In the genomic region with DNA sequence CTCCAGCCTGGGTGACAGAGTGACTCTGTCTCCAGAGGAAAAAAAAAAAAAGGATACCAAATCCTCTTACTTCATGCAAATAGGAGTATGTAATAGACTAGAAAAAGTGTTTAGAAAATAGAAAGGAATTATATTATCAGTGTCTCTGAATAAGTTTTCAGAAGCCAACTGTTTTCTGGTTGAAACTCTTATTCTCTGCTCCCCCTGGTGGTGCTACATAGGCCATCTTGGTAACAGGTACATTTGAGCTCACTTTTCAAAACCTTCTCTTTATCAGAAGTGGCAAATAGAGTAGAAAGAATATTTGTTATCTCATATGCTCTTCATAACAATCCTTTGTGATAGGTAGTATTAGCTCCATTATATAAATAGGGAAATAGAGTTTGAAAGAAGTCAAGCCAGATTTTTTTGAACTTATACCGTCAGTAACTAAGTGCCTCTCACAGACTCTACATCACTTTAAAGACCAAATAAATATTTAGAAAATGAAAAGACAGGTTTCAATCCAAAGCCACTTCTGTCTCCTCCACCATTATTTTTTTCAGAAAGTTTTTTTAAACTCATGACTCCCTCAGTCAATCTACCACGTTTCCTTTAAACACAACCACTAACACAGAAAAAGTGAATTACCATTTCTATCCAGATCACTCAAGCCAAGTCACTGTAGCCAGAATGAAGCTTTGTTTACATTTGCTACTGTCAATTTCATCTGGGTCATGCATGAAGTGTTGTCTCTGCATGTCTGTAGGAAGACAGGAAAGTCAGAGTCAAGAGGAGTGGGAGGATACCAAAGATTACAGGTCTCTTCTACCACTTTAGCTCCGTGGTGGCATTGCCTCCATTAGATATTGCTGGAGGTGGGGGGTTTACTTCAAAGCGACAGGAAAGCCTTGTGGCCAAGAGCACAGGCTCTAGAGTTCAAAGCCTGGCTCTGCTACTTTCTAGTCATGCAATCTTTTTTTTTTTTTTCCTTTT, we compare ENCODE assay signal across 9 cellular contexts. TPM values are rescaled to one million over a fixed set of nuclear protein-coding genes. Genes with fewer than 3 reads are reported as not detected.
DNase-seq lines count a peak whose midpoint lies in the region; ATAC-seq and TF ChIP-seq lines count a peak whose summit lies in the region.
"Had no signal": no experiment of that assay in that cellular context is flagged by ENCODE, and none has a peak within 500 bp of the region (broad histone marks: within the 10 kb centered on the region; RNA-seq: fewer than 3 reads in every experiment).

No MANE protein-coding gene starts in this region.

- peaks cover 10% of the 10 kb centered on the region for H3K4me1 ChIP-seq in CD8-positive, alpha-beta T cell (ENCODE audit: insufficient read depth, low read length)

- H3K27ac ChIP-seq in CD8-positive, alpha-beta T cell (ENCODE audit: low read depth, low read length), result no peak overlapping the region

- H3K9me3 ChIP-seq in CD8-positive, alpha-beta T cell (ENCODE audit: low read length), result no peaks in the 10 kb centered on the region

- no peak overlapping the region for H3K4me3 ChIP-seq in CD8-positive, alpha-beta T cell (ENCODE audit: low read depth, low read length)

- CTCF ChIA-PET in CD8-positive, alpha-beta T cell (lab: Charles Lee), result interaction anchor here (0.6 to 8.5 kb wide), 38 partner anchors 7 to 486 kb away, joined by 3 to 234 read pairs (median 4); partner anchors contain the start of gene IL23R

- peak; percentile 65 for ATAC-seq in CD8-positive, alpha-beta T cell
- peak; percentile 31 for ATAC-seq in GM21390 (IDR thresholded peaks at IDR 0.05; ENCODE audit: unreplicated experiment)
- ATAC-seq in stimulated activated memory B cell treated with anti-CD40 and anti-IgM and Interleukin-4, amounts not matched to agents 10 μg/mL and 1 μg/mL and 100 μg/mL, for 72 hours, result peak; percentile 64
- ATAC-seq in omental fat pad (ENCODE audit: low FRiP score), result no peak

- H3K9me3 Mint-ChIP-seq in CD8-positive, alpha-beta T cell, result no peaks in the 10 kb centered on the region
- H3K9me3 Mint-ChIP-seq in activated T-helper 1 cell treated with anti-CD3 and anti-CD28 coated beads, Interleukin-12 subunit alpha, Interleukin-12 subunit beta, Interleukin-2, Interleukin-4 antibody, amounts not matched to agents 30 ng/mL and 10 ng/mL and 1 ng/mL, durations not matched to agents 14 hours and 24 hours and 36 hours, result no peaks in the 10 kb centered on the region
- H3K9me3 Mint-ChIP-seq in stimulated activated memory B cell treated with anti-CD40 and anti-IgM and Interleukin-4, amounts not matched to agents 10 μg/mL and 1 μg/mL and 100 μg/mL, for 72 hours, result no peaks in the 10 kb centered on the region

- peak overlapping the region; percentile 28 for H3K27ac Mint-ChIP-seq in CD8-positive, alpha-beta T cell
- peak overlapping the region; percentile 83 for H3K27ac Mint-ChIP-seq in activated T-helper 1 cell treated with anti-CD3 and anti-CD28 coated beads, Interleukin-12 subunit alpha, Interleukin-12 subunit beta, Interleukin-2, Interleukin-4 antibody, amounts not matched to agents 30 ng/mL and 10 ng/mL and 1 ng/mL, durations not matched to agents 14 hours and 24 hours and 36 hours
- H3K27ac Mint-ChIP-seq in stimulated activated memory B cell treated with anti-CD40 and anti-IgM and Interleukin-4, amounts not matched to agents 10 μg/mL and 1 μg/mL and 100 μg/mL, for 72 hours, result peak overlapping the region; percentile 12

- H3K4me1 Mint-ChIP-seq in CD8-positive, alpha-beta T cell (ENCODE audit: low read depth), result peaks cover 17% of the 10 kb centered on the region
- peaks cover 74% of the 10 kb centered on the region for H3K4me1 Mint-ChIP-seq in activated T-helper 1 cell treated with anti-CD3 and anti-CD28 coated beads, Interleukin-12 subunit alpha, Interleukin-12 subunit beta, Interleukin-2, Interleukin-4 antibody, amounts not matched to agents 30 ng/mL and 10 ng/mL and 1 ng/mL, durations not matched to agents 14 hours and 24 hours and 36 hours (ENCODE audit: low read depth)
- H3K4me1 Mint-ChIP-seq in stimulated activated memory B cell treated with anti-CD40 and anti-IgM and Interleukin-4, amounts not matched to agents 10 μg/mL and 1 μg/mL and 100 μg/mL, for 72 hours, result peaks cover 14% of the 10 kb centered on the region

- no peaks in the 10 kb centered on the region for H3K27me3 Mint-ChIP-seq in CD8-positive, alpha-beta T cell (ENCODE audit: low read depth)
- no peaks in the 10 kb centered on the region for H3K27me3 Mint-ChIP-seq in activated T-helper 1 cell treated with anti-CD3 and anti-CD28 coated beads, Interleukin-12 subunit alpha, Interleukin-12 subunit beta, Interleukin-2, Interleukin-4 antibody, amounts not matched to agents 30 ng/mL and 10 ng/mL and 1 ng/mL, durations not matched to agents 14 hours and 24 hours and 36 hours (ENCODE audit: insufficient read depth)
- no peaks in the 10 kb centered on the region for H3K27me3 Mint-ChIP-seq in stimulated activated memory B cell treated with anti-CD40 and anti-IgM and Interleukin-4, amounts not matched to agents 10 μg/mL and 1 μg/mL and 100 μg/mL, for 72 hours

- POLR2A ChIA-PET in CD8-positive, alpha-beta T cell (lab: Charles Lee), result interaction anchor here (0.6 to 1.6 kb wide), 7 partner anchors 9 to 954 kb away, joined by 3 to 5 read pairs (median 3); no protein-coding TSS in a partner anchor

- H3K4me3 Mint-ChIP-seq in CD8-positive, alpha-beta T cell, result no peak overlapping the region
- peak overlapping the region; percentile 15 for H3K4me3 Mint-ChIP-seq in activated T-helper 1 cell treated with anti-CD3 and anti-CD28 coated beads, Interleukin-12 subunit alpha, Interleukin-12 subunit beta, Interleukin-2, Interleukin-4 antibody, amounts not matched to agents 30 ng/mL and 10 ng/mL and 1 ng/mL, durations not matched to agents 14 hours and 24 hours and 36 hours
- no peak overlapping the region for H3K4me3 Mint-ChIP-seq in stimulated activated memory B cell treated with anti-CD40 and anti-IgM and Interleukin-4, amounts not matched to agents 10 μg/mL and 1 μg/mL and 100 μg/mL, for 72 hours

- intact Hi-C loops in CD8-positive, alpha-beta T cell (cut with DNase I, micrococcal nuclease), result loop anchor here (1.0 to 10.0 kb wide), 8 partner anchors 40 to 447 kb away; partner anchors contain the start of gene SLC35D1 (in 1 of the 2)
- intact Hi-C loops in activated T-helper 1 cell treated with anti-CD3 and anti-CD28 coated beads, Interleukin-12 subunit alpha, Interleukin-12 subunit beta, Interleukin-2, Interleukin-4 antibody, amounts not matched to agents 30 ng/mL and 10 ng/mL and 1 ng/mL, durations not matched to agents 14 hours and 24 hours and 36 hours (cut with micrococcal nuclease), result loop anchor here (1.0 to 5.0 kb wide), 16 partner anchors 18 to 447 kb away; partner anchors contain the start of gene IL23R

- peak in 5 of 7 experiments; percentile 24 to 54 (median 48) for DNase-seq in CD8-positive, alpha-beta T cell
- peak; percentile 85 for DNase-seq in NCI-H510A treated with DMSO at 0.1 percent for 48 hours (lab: John Stamatoyannopoulos, UW)
- no peak for DNase-seq in activated T-helper 1 cell treated with anti-CD3 and anti-CD28 coated beads, Interleukin-12 subunit alpha, Interleukin-12 subunit beta, Interleukin-2, Interleukin-4 antibody, amounts not matched to agents 30 ng/mL and 10 ng/mL and 1 ng/mL, durations not matched to agents 14 hours and 24 hours and 36 hours (ENCODE audit: low spot score)
- peak; percentile 5 for DNase-seq in foreskin melanocyte
- no peak for DNase-seq in omental fat pad (ENCODE audit: low spot score)
- no peak for DNase-seq in occipital lobe (lab: John Stamatoyannopoulos, UW)

- no peaks in the 10 kb centered on the region for H3K27me3 ChIP-seq in CD8-positive, alpha-beta T cell (ENCODE audit: insufficient read depth, low read length)

- H3K36me3 Mint-ChIP-seq in CD8-positive, alpha-beta T cell, result no peaks in the 10 kb centered on the region
- peaks cover 23% of the 10 kb centered on the region for H3K36me3 Mint-ChIP-seq in activated T-helper 1 cell treated with anti-CD3 and anti-CD28 coated beads, Interleukin-12 subunit alpha, Interleukin-12 subunit beta, Interleukin-2, Interleukin-4 antibody, amounts not matched to agents 30 ng/mL and 10 ng/mL and 1 ng/mL, durations not matched to agents 14 hours and 24 hours and 36 hours (ENCODE audit: low read depth)
- peaks cover 6% of the 10 kb centered on the region for H3K36me3 Mint-ChIP-seq in stimulated activated memory B cell treated with anti-CD40 and anti-IgM and Interleukin-4, amounts not matched to agents 10 μg/mL and 1 μg/mL and 100 μg/mL, for 72 hours

- TF ChIP-seq CTCF in CD8-positive, alpha-beta T cell (IDR thresholded peaks at IDR 0.05), result peak; percentile 72
- no peak for TF ChIP-seq CTCF in omental fat pad (IDR thresholded peaks at IDR 0.05)

- no peaks in the 10 kb centered on the region for H3K36me3 ChIP-seq in CD8-positive, alpha-beta T cell (ENCODE audit: insufficient read depth, low read length)

RNA-seq across cellular contexts. Expression of gene IL23R, which starts 45.6 kb away (rescaled TPM):
- under 1 TPM in 1 of 2 experiments, not detected in 1; 0.11 TPM for total RNA-seq in CD8-positive, alpha-beta T cell
- total RNA-seq in activated T-helper 1 cell treated with anti-CD3 and anti-CD28 coated beads, Interleukin-12 subunit alpha, Interleukin-12 subunit beta, Interleukin-2, Interleukin-4 antibody, amounts not matched to agents 30 ng/mL and 10 ng/mL and 1 ng/mL, durations not matched to agents 14 hours and 24 hours and 36 hours, result 13.3 and 14.1 TPM in 2 replicates
- total RNA-seq in omental fat pad, result under 1 TPM in 2 of 4 donors, not detected in 2; 0.19 to 0.32 TPM
- total RNA-seq in occipital lobe, result not detected
- total RNA-seq: pulmonary artery endothelial cell had no signal

Comparison
In these comparisons a context has a peak if more than half of its experiments do, and no peak if none do; other contexts are left out.
1. DNase-seq: peak in CD8-positive, alpha-beta T cell (5 of 7), NCI-H510A treated with DMSO at 0.1 percent for 48 hours (single experiment) and foreskin melanocyte (single experiment); none in activated T-helper 1 cell treated with anti-CD3 and anti-CD28 coated beads, Interleukin-12 subunit alpha, Interleukin-12 subunit beta, Interleukin-2, Interleukin-4 antibody, amounts not matched to agents 30 ng/mL and 10 ng/mL and 1 ng/mL, durations not matched to agents 14 hours and 24 hours and 36 hours (single experiment), omental fat pad (single experiment) and occipital lobe (single experiment).
2. H3K27ac Mint-ChIP-seq: peak in every context shown above with its lines; median percentile 83 in activated T-helper 1 cell treated with anti-CD3 and anti-CD28 coated beads, Interleukin-12 subunit alpha, Interleukin-12 subunit beta, Interleukin-2, Interleukin-4 antibody, amounts not matched to agents 30 ng/mL and 10 ng/mL and 1 ng/mL, durations not matched to agents 14 hours and 24 hours and 36 hours; 28 in CD8-positive, alpha-beta T cell; 12 in stimulated activated memory B cell treated with anti-CD40 and anti-IgM and Interleukin-4, amounts not matched to agents 10 μg/mL and 1 μg/mL and 100 μg/mL, for 72 hours.
3. RNA of gene IL23R, which starts 45.6 kb away (total RNA-seq): 13.3 to 14.1 TPM in activated T-helper 1 cell treated with anti-CD3 and anti-CD28 coated beads, Interleukin-12 subunit alpha, Interleukin-12 subunit beta, Interleukin-2, Interleukin-4 antibody, amounts not matched to agents 30 ng/mL and 10 ng/mL and 1 ng/mL, durations not matched to agents 14 hours and 24 hours and 36 hours; 0.19 to 0.32 TPM in omental fat pad, 0.11 TPM in CD8-positive, alpha-beta T cell and not detected in occipital lobe (single experiment); every median in the first group is over 10 times any median in the second.